Comparison of ENCODE assay signal across 16 cellular contexts in the genomic region with DNA sequence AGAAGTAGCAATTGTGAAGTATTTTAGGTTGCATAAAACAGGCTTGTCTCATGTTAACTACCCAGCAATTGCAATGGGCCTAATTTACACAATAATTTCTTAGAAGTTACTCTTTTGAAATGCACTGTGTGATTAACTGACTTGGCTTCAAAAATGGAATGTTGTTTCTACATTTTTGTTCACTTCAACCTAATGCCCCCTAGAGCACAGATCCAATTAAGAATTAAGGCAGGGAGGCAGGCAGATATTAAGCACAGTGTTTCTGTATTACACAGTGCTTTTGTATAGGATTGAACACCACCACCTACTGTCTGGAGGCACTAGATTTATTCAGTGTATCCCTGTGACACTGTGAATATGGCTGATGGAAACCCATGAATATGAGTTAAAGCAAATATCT.
DNase-seq lines count a peak whose midpoint lies in the region; ATAC-seq and TF ChIP-seq lines count a peak whose summit lies in the region.
"Had no signal": no experiment of that assay in that cellular context is flagged by ENCODE, and none has a peak within 500 bp of the region (broad histone marks: within the 10 kb centered on the region; RNA-seq: fewer than 3 reads in every experiment).

No MANE protein-coding gene starts in this region.

- H3K4me1 ChIP-seq in GM23248 (ENCODE audit: insufficient read depth): no peaks in the 10 kb centered on the region
- H3K4me1 ChIP-seq: sigmoid colon had no signal

- H3K9me2 ChIP-seq in GM23248 (ENCODE audit: insufficient read depth): no peaks in the 10 kb centered on the region

- no peaks in the 10 kb centered on the region for H3K9me3 ChIP-seq in GM23248 (ENCODE audit: low read depth)
- H3K9me3 ChIP-seq: sigmoid colon had no signal

- no peaks in the 10 kb centered on the region for H3K79me2 ChIP-seq in GM23248 (ENCODE audit: insufficient read depth)

- no peaks in the 10 kb centered on the region for H3K27me3 ChIP-seq in GM23248 (replicated peaks; ENCODE audit: insufficient read depth)
- H3K27me3 ChIP-seq: sigmoid colon had no signal

- H2AFZ ChIP-seq in GM23248: no peak overlapping the region

- DNase-seq in AG20443 (ENCODE audit: low spot score) (peak; percentile 30), GM23248 (peak; percentile 29), OCI-M1 (lab: John Stamatoyannopoulos, UW) (peak; percentile 32), fibroblast of mammary gland (ENCODE audit: low read depth) (peak; percentile 15), NCI-H2227 (lab: John Stamatoyannopoulos, UW; ENCODE audit: unreplicated experiment) (no peak), NCI-H1092 treated with DMSO at 0.1 percent for 48 hours (lab: John Stamatoyannopoulos, UW) (no peak), DMS153 treated with DMSO at 0.1 percent for 48 hours (lab: John Stamatoyannopoulos, UW; ENCODE audit: unreplicated experiment) (no peak)
- DNase-seq: activated CD4-positive, CD25-positive, alpha-beta regulatory T cell treated with anti-CD3 and anti-CD28 coated beads, Interleukin-2, amount 50 U/mL, for 72 hours; activated CD8-positive, alpha-beta memory T cell treated with anti-CD3 and anti-CD28 coated beads, Interleukin-2, amount 10 ng/mL, durations not matched to agents 7 days and 5 days; activated gamma-delta T cell; anterior cingulate cortex; NCI-H526 treated with DMSO at 0.1 percent for 48 hours; occipital lobe; RPMI8226; sigmoid colon had no signal

- H3K36me3 ChIP-seq in GM23248 (ENCODE audit: low read depth): no peaks in the 10 kb centered on the region
- H3K36me3 ChIP-seq: sigmoid colon had no signal

- no peak for ATAC-seq in HG02885 (IDR thresholded peaks at IDR 0.05; ENCODE audit: poor library complexity, unreplicated experiment)
- ATAC-seq: activated CD8-positive, alpha-beta memory T cell treated with anti-CD3 and anti-CD28 coated beads, Interleukin-2, amount 10 ng/mL, durations not matched to agents 7 days and 5 days had no signal

- no peak overlapping the region for H3K27ac ChIP-seq in GM23248
- H3K27ac ChIP-seq: sigmoid colon had no signal

- in situ Hi-C loops in GM23248 (cut with MboI): no loop called here

- no peaks in the 10 kb centered on the region for H4K20me1 ChIP-seq in GM23248 (ENCODE audit: insufficient read depth)

- no peak overlapping the region for H3K9ac ChIP-seq in GM23248

- H3K4me3 ChIP-seq in GM23248 (no peak overlapping the region), fibroblast of mammary gland (ENCODE audit: control insufficient read depth, low read depth, low read length) (no peak overlapping the region)
- H3K4me3 ChIP-seq: sigmoid colon had no signal

- no peak for TF ChIP-seq CTCF in fibroblast of mammary gland (conservative IDR thresholded peaks at IDR 0.05; ENCODE audit: control insufficient read depth, insufficient read depth, low read depth, low read length)

- no peaks in the 10 kb centered on the region for H3F3A ChIP-seq in GM23248 (ENCODE audit: insufficient read depth)

- H3K4me2 ChIP-seq in GM23248 (ENCODE audit: unreplicated experiment): no peak overlapping the region

Comparison
In these comparisons a context has a peak if more than half of its experiments do, and no peak if none do; other contexts are left out.
1. DNase-seq: peak in AG20443 (single experiment), GM23248 (single experiment), OCI-M1 (single experiment) and fibroblast of mammary gland (single experiment); none in NCI-H2227 (single experiment), NCI-H1092 treated with DMSO at 0.1 percent for 48 hours (single experiment) and DMS153 treated with DMSO at 0.1 percent for 48 hours (single experiment).